1 cellular context compared by ENCODE assay signal in genomic region chr16:19710191-19710908, GRCh38.
A peak's percentile ranks its signal among the peaks of the same experiment; 100 is the strongest.
TF ChIP-seq lines count a peak whose summit lies in the region.

No MANE protein-coding gene starts in this region.

TF ChIP-seq in K562, 482 proteins besides CTCF, POLR2A, EP300 and RAD21 (continues in another document):
- TF ChIP-seq CCNT2 (IDR thresholded peaks at IDR 0.05; ENCODE audit: borderline replicate concordance, extremely low read depth, insufficient read length, low read depth, low read length) (no peak), GTF3C2 (IDR thresholded peaks at IDR 0.05; ENCODE audit: borderline replicate concordance, extremely low read depth, insufficient read length) (no peak), RFX7 (CRISPR knock-in tag; IDR thresholded peaks at IDR 0.05) (no peak), RFX5 (IDR thresholded peaks at IDR 0.05; ENCODE audit: low read depth, low read length) (no peak), GTF2A2 (tag; IDR thresholded peaks at IDR 0.05) (no peak), ZBED1 (IDR thresholded peaks at IDR 0.05) (no peak), PKNOX1 (IDR thresholded peaks at IDR 0.05) (no peak), NR3C1 (CRISPR knock-in tag; IDR thresholded peaks at IDR 0.05) (no peak), RBM17 (IDR thresholded peaks at IDR 0.05; ENCODE audit: borderline replicate concordance, low read depth, low read length) (no peak), SMARCA4 (IDR thresholded peaks at IDR 0.05) (peak; percentile 70; the same call in 1 of the 2 replicates), DACH1 (IDR thresholded peaks at IDR 0.05; ENCODE audit: partially characterized antibody) (no peak), TCF3 (CRISPR knock-in tag; IDR thresholded peaks at IDR 0.05) (peak; percentile 88), GATA2 (CRISPR knock-in tag; IDR thresholded peaks at IDR 0.05) (peak; percentile 80), RBM39 (optimal IDR thresholded peaks at IDR 0.05; ENCODE audit: low read depth, low read length) (no peak), ESRRA (IDR thresholded peaks at IDR 0.05; ENCODE audit: borderline replicate concordance, low read depth) (no peak), TAL1 (IDR thresholded peaks at IDR 0.05) (peak; percentile 60; the same call in 1 of the 2 replicates), YY1 (IDR thresholded peaks at IDR 0.05; ENCODE audit: borderline replicate concordance in 1 of 3, control insufficient read depth in 1 of 3, extremely low read depth in 1 of 3, insufficient read depth in 3 of 3, insufficient read length in 1 of 3, insufficient replicate concordance in 2 of 3, low read depth in 1 of 3, low read length in 2 of 3) (no peak), MTA1 (IDR thresholded peaks at IDR 0.05; ENCODE audit: borderline replicate concordance) (no peak), ZFP36 (IDR thresholded peaks at IDR 0.05; ENCODE audit: low read depth, low read length, partially characterized antibody) (peak; percentile 6), E2F6 (IDR thresholded peaks at IDR 0.05; ENCODE audit: borderline replicate concordance in 1 of 2, extremely low read depth in 1 of 2, insufficient read depth in 1 of 2, insufficient read length in 1 of 2, low read depth in 1 of 2, low read length in 1 of 2, poor library complexity in 1 of 2, severe bottlenecking in 1 of 2) (no peak), PREB (CRISPR knock-in tag; IDR thresholded peaks at IDR 0.05) (no peak), HMBOX1 (IDR thresholded peaks at IDR 0.05) (no peak), TSHZ1 (CRISPR knock-in tag; IDR thresholded peaks at IDR 0.05) (no peak), MAX (CRISPR knock-in tag; IDR thresholded peaks at IDR 0.05) (no peak), ATF6 (CRISPR knock-in tag; IDR thresholded peaks at IDR 0.05) (no peak), ZNF316 (IDR thresholded peaks at IDR 0.05) (no peak), TSC22D4 (tag; IDR thresholded peaks at IDR 0.05) (no peak), KDM4B (IDR thresholded peaks at IDR 0.05; ENCODE audit: borderline replicate concordance in 2 of 2, low read depth in 1 of 2) (no peak), POLR2AphosphoS5 (IDR thresholded peaks at IDR 0.05; ENCODE audit: control insufficient read depth, insufficient read depth, low read depth, low read length) (peak; percentile 43; the same call in 1 of the 2 replicates), XRCC5 (IDR thresholded peaks at IDR 0.05; ENCODE audit: low read depth, low read length) (0 out of 2 replicates have a peak, but pooled peaks have one; percentile 16), ZNF449 (CRISPR knock-in tag; IDR thresholded peaks at IDR 0.05) (no peak), TEAD4 (IDR thresholded peaks at IDR 0.05; ENCODE audit: low read length) (peak; percentile 68), TEAD4 (CRISPR knock-in tag; IDR thresholded peaks at IDR 0.05; ENCODE audit: borderline replicate concordance) (no peak), JUN (IDR thresholded peaks at IDR 0.05; ENCODE audit: borderline replicate concordance, low read depth, low read length) (no peak), JUN (CRISPR knock-in tag; IDR thresholded peaks at IDR 0.05; ENCODE audit: borderline replicate concordance) (no peak), TCF7L2 (IDR thresholded peaks at IDR 0.05; ENCODE audit: low read depth, low read length) (no peak), NCOR1 (IDR thresholded peaks at IDR 0.05) (peak; percentile 53; the same call in 1 of the 2 replicates), KLF1 (tag; IDR thresholded peaks at IDR 0.05) (no peak), SOX6 (IDR thresholded peaks at IDR 0.05) (peak; percentile 34; the same call in 1 of the 2 replicates), EHMT2 (IDR thresholded peaks at IDR 0.05) (no peak), NBN (IDR thresholded peaks at IDR 0.05; ENCODE audit: low read depth) (no peak), L3MBTL2 (IDR thresholded peaks at IDR 0.05) (no peak), CREB5 (CRISPR knock-in tag; IDR thresholded peaks at IDR 0.05) (no peak), MTA3 (IDR thresholded peaks at IDR 0.05; ENCODE audit: borderline replicate concordance) (no peak), SMARCA5 (IDR thresholded peaks at IDR 0.05) (no peak), MXI1 (IDR thresholded peaks at IDR 0.05; ENCODE audit: low read depth, low read length) (no peak), SNIP1 (IDR thresholded peaks at IDR 0.05; ENCODE audit: low read depth) (no peak), DPF2 (IDR thresholded peaks at IDR 0.05) (peak; percentile 66; the same call in 1 of the 2 replicates), PTTG1 (tag; IDR thresholded peaks at IDR 0.05; ENCODE audit: low read depth) (no peak), ZSCAN32 (CRISPR knock-in tag; IDR thresholded peaks at IDR 0.05) (no peak), HIVEP1 (CRISPR knock-in tag; IDR thresholded peaks at IDR 0.05) (no peak), CREBBP (IDR thresholded peaks at IDR 0.05; ENCODE audit: low read depth, low read length) (no peak), PRPF4 (IDR thresholded peaks at IDR 0.05; ENCODE audit: insufficient read depth, low read depth, low read length, poor library complexity, severe bottlenecking) (no peak), SMAD4 (CRISPR knock-in tag; conservative IDR thresholded peaks at IDR 0.05) (no peak), CBX5 (IDR thresholded peaks at IDR 0.05; ENCODE audit: borderline replicate concordance, low read depth) (no peak), POLR2G (IDR thresholded peaks at IDR 0.05; ENCODE audit: low read depth, low read length) (no peak), NFIC (IDR thresholded peaks at IDR 0.05) (peak; percentile 32; the same call in 1 of the 2 replicates)
